Comparison of ENCODE assay signal across 14 cellular contexts in genomic region chr1:164753521-164754077, GRCh38.
DNase-seq lines count a peak whose midpoint lies in the region; ATAC-seq and TF ChIP-seq lines count a peak whose summit lies in the region.
"Had no signal": no experiment of that assay in that cellular context is flagged by ENCODE, and none has a peak within 500 bp of the region (broad histone marks: within the 10 kb centered on the region; RNA-seq: fewer than 3 reads in every experiment).

No MANE protein-coding gene starts in this region.

- CTCF ChIA-PET in WTC11 (lab: Charles Lee), result no interaction called here
- CTCF ChIA-PET in PC-3 (lab: Charles Lee), result no interaction called here

- POLR2A ChIA-PET in WTC11 (lab: Charles Lee) (no interaction called here), PC-3 (lab: Charles Lee; ENCODE audit: unreplicated experiment) (no interaction called here)

- TF ChIP-seq CTCF in WTC11 (IDR thresholded peaks at IDR 0.05), result no peak
- no peak for TF ChIP-seq CTCF in glutamatergic neuron (IDR thresholded peaks at IDR 0.05; ENCODE audit: partially characterized antibody, unreplicated experiment)
- TF ChIP-seq CTCF in omental fat pad (IDR thresholded peaks at IDR 0.05), result no peak
- TF ChIP-seq CTCF in upper lobe of left lung (IDR thresholded peaks at IDR 0.05), result no peak
- TF ChIP-seq CTCF in MM.1S (IDR thresholded peaks at IDR 0.05; ENCODE audit: low read length), result no peak
- no peak for TF ChIP-seq CTCF in PC-3 (conservative IDR thresholded peaks at IDR 0.05; ENCODE audit: low read depth, low read length)

- no peak overlapping the region for H3K9ac ChIP-seq in MM.1S (ENCODE audit: low read length)
- H3K9ac ChIP-seq in PC-3 (ENCODE audit: low read length), result no peak overlapping the region

- H4K20me1 ChIP-seq in MM.1S (ENCODE audit: insufficient read depth, low read length), result no peaks in the 10 kb centered on the region
- no peaks in the 10 kb centered on the region for H4K20me1 ChIP-seq in PC-3 (ENCODE audit: low read length)

- H3K27me3 ChIP-seq in upper lobe of left lung, result no peaks in the 10 kb centered on the region
- no peaks in the 10 kb centered on the region for H3K27me3 ChIP-seq in MM.1S (replicated peaks; ENCODE audit: insufficient read depth, low read length)
- H3K27me3 ChIP-seq in PC-3 (ENCODE audit: low read length), result no peaks in the 10 kb centered on the region

- intact Hi-C loops in PC-3 (cut with micrococcal nuclease), result no loop called here

- H3K4me2 ChIP-seq in MM.1S (ENCODE audit: low read depth, low read length), result no peak overlapping the region
- H3K4me2 ChIP-seq in PC-3 (ENCODE audit: low read length), result no peak overlapping the region

- H3K4me1 ChIP-seq in upper lobe of left lung (peaks cover 0 to 4% (median 0%) of the 10 kb centered on the region in 4 donors), MM.1S (ENCODE audit: low read length) (no peaks in the 10 kb centered on the region), PC-3 (ENCODE audit: insufficient read depth, low read length) (peaks cover 11% of the 10 kb centered on the region)

- H3K79me2 ChIP-seq in MM.1S (ENCODE audit: low read length) (no peaks in the 10 kb centered on the region), PC-3 (ENCODE audit: low read length) (no peaks in the 10 kb centered on the region)

- WGBS in upper lobe of left lung, 2 donors, result 72 to 76% methylated on average over 11 of the region's 11 CpGs

- H3K9me3 ChIP-seq in upper lobe of left lung (no peaks in the 10 kb centered on the region), MM.1S (replicated peaks; ENCODE audit: insufficient read depth, low read length) (no peaks in the 10 kb centered on the region), PC-3 (ENCODE audit: low read length) (no peaks in the 10 kb centered on the region)

- H3K27me3 Mint-ChIP-seq in WTC11 (ENCODE audit: low read depth) (no peaks in the 10 kb centered on the region), glutamatergic neuron (ENCODE audit: unreplicated experiment) (peaks cover 4% of the 10 kb centered on the region)

- DNase-seq in WTC11 (ENCODE audit: low spot score), result no peak
- no peak for DNase-seq in glutamatergic neuron
- DNase-seq in omental fat pad (ENCODE audit: low spot score), result no peak
- DNase-seq in upper lobe of left lung, result no peak
- DNase-seq in MM.1S, result no peak
- no peak for DNase-seq in PC-3
- DNase-seq: activated CD4-positive, alpha-beta T cell treated with anti-CD3 and anti-CD28 coated beads, Interleukin-2, amount 50 U/mL, for 1 hour; activated naive CD4-positive, alpha-beta T cell; CD8-positive, alpha-beta T cell; KG1; stimulated activated CD4-positive, alpha-beta T cell treated with anti-CD3 and anti-CD28 coated beads, Interleukin-1b, Interleukin-23, amount 100 ng/mL, for 48 hours; T-cell had no signal

- H3K9me2 ChIP-seq in MM.1S (replicated peaks; ENCODE audit: insufficient read depth, low read length) (no peaks in the 10 kb centered on the region), PC-3 (replicated peaks; ENCODE audit: low read length) (no peaks in the 10 kb centered on the region)

- TF ChIP-seq EP300 in upper lobe of left lung (IDR thresholded peaks at IDR 0.05), result no peak

- no TSS peak for BruUV-seq in PC-3 (replicated peaks; lab: Mats Ljungman, UMichigan)

- H3K36me3 Mint-ChIP-seq in WTC11, result no peaks in the 10 kb centered on the region
- no peaks in the 10 kb centered on the region for H3K36me3 Mint-ChIP-seq in glutamatergic neuron (ENCODE audit: unreplicated experiment)
- H3K36me3 Mint-ChIP-seq: CD8-positive, alpha-beta T cell; stimulated activated effector memory CD8-positive, alpha-beta T cell treated with anti-CD3 and anti-CD28 coated beads, Interleukin-12 subunit alpha, Interleukin-12 subunit beta, amount 100 ng/mL, for 72 hours; T-cell had no signal

- H3K4me1 Mint-ChIP-seq in WTC11 (peaks cover 37% of the 10 kb centered on the region), glutamatergic neuron (ENCODE audit: low read depth, unreplicated experiment) (peaks cover under 1% of the 10 kb centered on the region)
- H3K4me1 Mint-ChIP-seq: stimulated activated effector memory CD8-positive, alpha-beta T cell treated with anti-CD3 and anti-CD28 coated beads, Interleukin-12 subunit alpha, Interleukin-12 subunit beta, amount 100 ng/mL, for 72 hours; T-cell had no signal

- H3K27ac ChIP-seq in upper lobe of left lung (peak overlapping the region in 3 of 4 donors; percentile 13 to 70 (median 56)), MM.1S (ENCODE audit: low read length) (no peak overlapping the region), PC-3 (ENCODE audit: low read length) (no peak overlapping the region)

- H3K4me3 ChIP-seq in upper lobe of left lung (peak overlapping the region in 1 of 4 donors; percentile 22), MM.1S (ENCODE audit: low read length) (no peak overlapping the region), PC-3 (ENCODE audit: low read length) (no peak overlapping the region)

- no peak overlapping the region for H3K4me3 Mint-ChIP-seq in WTC11
- no peak overlapping the region for H3K4me3 Mint-ChIP-seq in glutamatergic neuron (ENCODE audit: unreplicated experiment)
- H3K4me3 Mint-ChIP-seq: CD8-positive, alpha-beta T cell; stimulated activated effector memory CD8-positive, alpha-beta T cell treated with anti-CD3 and anti-CD28 coated beads, Interleukin-12 subunit alpha, Interleukin-12 subunit beta, amount 100 ng/mL, for 72 hours; T-cell had no signal

- no peaks in the 10 kb centered on the region for H3K36me3 ChIP-seq in upper lobe of left lung
- H3K36me3 ChIP-seq in MM.1S (replicated peaks; ENCODE audit: insufficient read depth, low read length), result no peaks in the 10 kb centered on the region
- no peaks in the 10 kb centered on the region for H3K36me3 ChIP-seq in PC-3 (ENCODE audit: low read depth, low read length)

- H3K27ac Mint-ChIP-seq in WTC11 (peak overlapping the region; percentile 63), glutamatergic neuron (ENCODE audit: unreplicated experiment) (peak overlapping the region; percentile 53)
- H3K27ac Mint-ChIP-seq: CD8-positive, alpha-beta T cell; stimulated activated effector memory CD8-positive, alpha-beta T cell treated with anti-CD3 and anti-CD28 coated beads, Interleukin-12 subunit alpha, Interleukin-12 subunit beta, amount 100 ng/mL, for 72 hours; T-cell had no signal

- H3K9me3 Mint-ChIP-seq in WTC11 (no peaks in the 10 kb centered on the region), glutamatergic neuron (ENCODE audit: unreplicated experiment) (peaks cover 5% of the 10 kb centered on the region)
- H3K9me3 Mint-ChIP-seq: CD8-positive, alpha-beta T cell; stimulated activated effector memory CD8-positive, alpha-beta T cell treated with anti-CD3 and anti-CD28 coated beads, Interleukin-12 subunit alpha, Interleukin-12 subunit beta, amount 100 ng/mL, for 72 hours; T-cell had no signal

- H2AFZ ChIP-seq in MM.1S (ENCODE audit: low read length) (no peak overlapping the region), PC-3 (ENCODE audit: low read length) (no peak overlapping the region)

- no peaks in the 10 kb centered on the region for H3F3A ChIP-seq in MM.1S (ENCODE audit: insufficient read depth, low read length)
- H3F3A ChIP-seq in PC-3 (ENCODE audit: low read length, unreplicated experiment), result no peaks in the 10 kb centered on the region

- no peak for TF ChIP-seq POLR2A in upper lobe of left lung (IDR thresholded peaks at IDR 0.05)

- ATAC-seq in WTC11 (0 out of 2 replicates have a peak, but pooled peaks have one; percentile 31), omental fat pad (ENCODE audit: low FRiP score) (peak; percentile 33), upper lobe of left lung (ENCODE audit: low FRiP score in 2 of 2) (peak; percentile 9 to 17), GM19328 (IDR thresholded peaks at IDR 0.05; ENCODE audit: unreplicated experiment) (no peak), PC-3 (no peak)
- ATAC-seq: CD8-positive, alpha-beta T cell; stimulated activated effector memory CD8-positive, alpha-beta T cell treated with anti-CD3 and anti-CD28 coated beads, Interleukin-12 subunit alpha, Interleukin-12 subunit beta, amount 100 ng/mL, for 72 hours; T-cell had no signal

TF ChIP-seq in WTC11, 78 proteins besides CTCF, POLR2A, EP300 and RAD21 (continues in another document):
- TF ChIP-seq KAT7 (CRISPR knock-in tag; IDR thresholded peaks at IDR 0.05; ENCODE audit: borderline replicate concordance) (no peak), HMGA2 (CRISPR knock-in tag; IDR thresholded peaks at IDR 0.05) (no peak), AR (CRISPR knock-in tag; IDR thresholded peaks at IDR 0.05) (no peak), E2F5 (CRISPR knock-in tag; IDR thresholded peaks at IDR 0.05) (no peak), USF1 (CRISPR knock-in tag; IDR thresholded peaks at IDR 0.05) (no peak)

Comparison
In these comparisons a context has a peak if more than half of its experiments do, and no peak if none do; other contexts are left out.
1. ATAC-seq: peak in WTC11 (single experiment), omental fat pad (single experiment) and upper lobe of left lung (2 of 2); none in GM19328 (single experiment) and PC-3 (single experiment).
2. H3K27ac ChIP-seq: peak in upper lobe of left lung (3 of 4); none in MM.1S (single experiment) and PC-3 (single experiment).